Comparison of ENCODE assay signal across 12 cellular contexts in genomic region chr18:47680488-47680887, GRCh38.
DNase-seq lines count a peak whose midpoint lies in the region; ATAC-seq and TF ChIP-seq lines count a peak whose summit lies in the region.
"Had no signal": no experiment of that assay in that cellular context is flagged by ENCODE, and none has a peak within 500 bp of the region (broad histone marks: within the 10 kb centered on the region; RNA-seq: fewer than 3 reads in every experiment).

No MANE protein-coding gene starts in this region.

- ATAC-seq in GM18519 (IDR thresholded peaks at IDR 0.05; ENCODE audit: low FRiP score, unreplicated experiment) (peak; percentile 75), GM21529 (IDR thresholded peaks at IDR 0.05; ENCODE audit: unreplicated experiment) (peak; percentile 77), HG03103 (IDR thresholded peaks at IDR 0.05; ENCODE audit: low read depth, unreplicated experiment) (peak; percentile 79), activated B cell treated with CpG ODN at 0.5 μM for 24 hours (ENCODE audit: low read depth) (peak; percentile 72), Right ventricle myocardium superior (ENCODE audit: poor library complexity) (no peak)

- TF ChIP-seq CTCF in activated B cell treated with CpG ODN at 0.5 μM for 24 hours (IDR thresholded peaks at IDR 0.05): no peak

- H3K4me1 Mint-ChIP-seq in activated B cell treated with CpG ODN at 0.5 μM for 24 hours: peaks cover 77% of the 10 kb centered on the region
- H3K4me1 Mint-ChIP-seq: activated CD4-positive, alpha-beta T cell treated with anti-CD3 and anti-CD28 coated beads, Interleukin-2, amount 10 ng/mL, durations not matched to agents 7 days and 5 days had no signal

- CTCF ChIA-PET in activated B cell treated with CpG ODN at 0.5 μM for 24 hours (lab: Charles Lee): interaction anchor here (0.9 to 1.8 kb wide), 3 partner anchors 67 to 83 kb away, joined by 3 to 7 read pairs (median 5); no protein-coding TSS in a partner anchor

- peak overlapping the region; percentile 48 for H3K4me3 Mint-ChIP-seq in activated B cell treated with CpG ODN at 0.5 μM for 24 hours
- H3K4me3 Mint-ChIP-seq: activated CD4-positive, alpha-beta T cell treated with anti-CD3 and anti-CD28 coated beads, Interleukin-2, amount 10 ng/mL, durations not matched to agents 7 days and 5 days; CD4-positive, alpha-beta T cell had no signal

- H3K9me3 Mint-ChIP-seq in activated B cell treated with CpG ODN at 0.5 μM for 24 hours: no peaks in the 10 kb centered on the region
- H3K9me3 Mint-ChIP-seq: activated CD4-positive, alpha-beta T cell treated with anti-CD3 and anti-CD28 coated beads, Interleukin-2, amount 10 ng/mL, durations not matched to agents 7 days and 5 days; CD4-positive, alpha-beta T cell had no signal

- POLR2A ChIA-PET in activated B cell treated with CpG ODN at 0.5 μM for 24 hours (lab: Charles Lee): interaction anchor here (2.0 kb wide), 1 partner anchor 530 kb away, joined by 7 read pairs; the partner anchor contains the start of gene HDHD2

- intact Hi-C loops in activated B cell treated with CpG ODN at 0.5 μM for 24 hours (cut with micrococcal nuclease) (loop anchor here (2.0 to 10.0 kb wide), 3 partner anchors 34 to 1516 kb away; partner anchors contain the start of genes KATNAL2 and PIAS2), Right ventricle myocardium superior (cut with DNase I) (no loop called here)

- H3K27ac Mint-ChIP-seq in activated B cell treated with CpG ODN at 0.5 μM for 24 hours: peak overlapping the region; percentile 91
- H3K27ac Mint-ChIP-seq: activated CD4-positive, alpha-beta T cell treated with anti-CD3 and anti-CD28 coated beads, Interleukin-2, amount 10 ng/mL, durations not matched to agents 7 days and 5 days; CD4-positive, alpha-beta T cell had no signal

- H3K27me3 Mint-ChIP-seq in activated B cell treated with CpG ODN at 0.5 μM for 24 hours: no peaks in the 10 kb centered on the region
- H3K27me3 Mint-ChIP-seq: activated CD4-positive, alpha-beta T cell treated with anti-CD3 and anti-CD28 coated beads, Interleukin-2, amount 10 ng/mL, durations not matched to agents 7 days and 5 days; CD4-positive, alpha-beta T cell had no signal

- H3K36me3 Mint-ChIP-seq in activated B cell treated with CpG ODN at 0.5 μM for 24 hours (ENCODE audit: low read depth): no peaks in the 10 kb centered on the region

- DNase-seq in activated B cell treated with CpG ODN at 0.5 μM for 24 hours (no peak), NCI-H1930 (lab: John Stamatoyannopoulos, UW) (no peak), DMS79 (lab: John Stamatoyannopoulos, UW) (no peak), Right ventricle myocardium superior (no peak), kidney tubule cell (ENCODE audit: low spot score) (no peak)
- DNase-seq: activated CD4-positive, alpha-beta T cell treated with anti-CD3 and anti-CD28 coated beads, Interleukin-2, amount 10 ng/mL, durations not matched to agents 7 days and 5 days; CD4-positive, alpha-beta T cell; effector memory CD4-positive, alpha-beta T cell; NCI-H2107 had no signal
